In genomic region chrX:11334165-11334564, GRCh38 we compare ENCODE assay signal across 1 cellular context.
TF ChIP-seq lines count a peak whose summit lies in the region.

No MANE protein-coding gene starts in this region.

TF ChIP-seq in K562, 482 proteins besides CTCF, POLR2A, EP300 and RAD21 (continued from another document):
- TF ChIP-seq, protein P1, sequence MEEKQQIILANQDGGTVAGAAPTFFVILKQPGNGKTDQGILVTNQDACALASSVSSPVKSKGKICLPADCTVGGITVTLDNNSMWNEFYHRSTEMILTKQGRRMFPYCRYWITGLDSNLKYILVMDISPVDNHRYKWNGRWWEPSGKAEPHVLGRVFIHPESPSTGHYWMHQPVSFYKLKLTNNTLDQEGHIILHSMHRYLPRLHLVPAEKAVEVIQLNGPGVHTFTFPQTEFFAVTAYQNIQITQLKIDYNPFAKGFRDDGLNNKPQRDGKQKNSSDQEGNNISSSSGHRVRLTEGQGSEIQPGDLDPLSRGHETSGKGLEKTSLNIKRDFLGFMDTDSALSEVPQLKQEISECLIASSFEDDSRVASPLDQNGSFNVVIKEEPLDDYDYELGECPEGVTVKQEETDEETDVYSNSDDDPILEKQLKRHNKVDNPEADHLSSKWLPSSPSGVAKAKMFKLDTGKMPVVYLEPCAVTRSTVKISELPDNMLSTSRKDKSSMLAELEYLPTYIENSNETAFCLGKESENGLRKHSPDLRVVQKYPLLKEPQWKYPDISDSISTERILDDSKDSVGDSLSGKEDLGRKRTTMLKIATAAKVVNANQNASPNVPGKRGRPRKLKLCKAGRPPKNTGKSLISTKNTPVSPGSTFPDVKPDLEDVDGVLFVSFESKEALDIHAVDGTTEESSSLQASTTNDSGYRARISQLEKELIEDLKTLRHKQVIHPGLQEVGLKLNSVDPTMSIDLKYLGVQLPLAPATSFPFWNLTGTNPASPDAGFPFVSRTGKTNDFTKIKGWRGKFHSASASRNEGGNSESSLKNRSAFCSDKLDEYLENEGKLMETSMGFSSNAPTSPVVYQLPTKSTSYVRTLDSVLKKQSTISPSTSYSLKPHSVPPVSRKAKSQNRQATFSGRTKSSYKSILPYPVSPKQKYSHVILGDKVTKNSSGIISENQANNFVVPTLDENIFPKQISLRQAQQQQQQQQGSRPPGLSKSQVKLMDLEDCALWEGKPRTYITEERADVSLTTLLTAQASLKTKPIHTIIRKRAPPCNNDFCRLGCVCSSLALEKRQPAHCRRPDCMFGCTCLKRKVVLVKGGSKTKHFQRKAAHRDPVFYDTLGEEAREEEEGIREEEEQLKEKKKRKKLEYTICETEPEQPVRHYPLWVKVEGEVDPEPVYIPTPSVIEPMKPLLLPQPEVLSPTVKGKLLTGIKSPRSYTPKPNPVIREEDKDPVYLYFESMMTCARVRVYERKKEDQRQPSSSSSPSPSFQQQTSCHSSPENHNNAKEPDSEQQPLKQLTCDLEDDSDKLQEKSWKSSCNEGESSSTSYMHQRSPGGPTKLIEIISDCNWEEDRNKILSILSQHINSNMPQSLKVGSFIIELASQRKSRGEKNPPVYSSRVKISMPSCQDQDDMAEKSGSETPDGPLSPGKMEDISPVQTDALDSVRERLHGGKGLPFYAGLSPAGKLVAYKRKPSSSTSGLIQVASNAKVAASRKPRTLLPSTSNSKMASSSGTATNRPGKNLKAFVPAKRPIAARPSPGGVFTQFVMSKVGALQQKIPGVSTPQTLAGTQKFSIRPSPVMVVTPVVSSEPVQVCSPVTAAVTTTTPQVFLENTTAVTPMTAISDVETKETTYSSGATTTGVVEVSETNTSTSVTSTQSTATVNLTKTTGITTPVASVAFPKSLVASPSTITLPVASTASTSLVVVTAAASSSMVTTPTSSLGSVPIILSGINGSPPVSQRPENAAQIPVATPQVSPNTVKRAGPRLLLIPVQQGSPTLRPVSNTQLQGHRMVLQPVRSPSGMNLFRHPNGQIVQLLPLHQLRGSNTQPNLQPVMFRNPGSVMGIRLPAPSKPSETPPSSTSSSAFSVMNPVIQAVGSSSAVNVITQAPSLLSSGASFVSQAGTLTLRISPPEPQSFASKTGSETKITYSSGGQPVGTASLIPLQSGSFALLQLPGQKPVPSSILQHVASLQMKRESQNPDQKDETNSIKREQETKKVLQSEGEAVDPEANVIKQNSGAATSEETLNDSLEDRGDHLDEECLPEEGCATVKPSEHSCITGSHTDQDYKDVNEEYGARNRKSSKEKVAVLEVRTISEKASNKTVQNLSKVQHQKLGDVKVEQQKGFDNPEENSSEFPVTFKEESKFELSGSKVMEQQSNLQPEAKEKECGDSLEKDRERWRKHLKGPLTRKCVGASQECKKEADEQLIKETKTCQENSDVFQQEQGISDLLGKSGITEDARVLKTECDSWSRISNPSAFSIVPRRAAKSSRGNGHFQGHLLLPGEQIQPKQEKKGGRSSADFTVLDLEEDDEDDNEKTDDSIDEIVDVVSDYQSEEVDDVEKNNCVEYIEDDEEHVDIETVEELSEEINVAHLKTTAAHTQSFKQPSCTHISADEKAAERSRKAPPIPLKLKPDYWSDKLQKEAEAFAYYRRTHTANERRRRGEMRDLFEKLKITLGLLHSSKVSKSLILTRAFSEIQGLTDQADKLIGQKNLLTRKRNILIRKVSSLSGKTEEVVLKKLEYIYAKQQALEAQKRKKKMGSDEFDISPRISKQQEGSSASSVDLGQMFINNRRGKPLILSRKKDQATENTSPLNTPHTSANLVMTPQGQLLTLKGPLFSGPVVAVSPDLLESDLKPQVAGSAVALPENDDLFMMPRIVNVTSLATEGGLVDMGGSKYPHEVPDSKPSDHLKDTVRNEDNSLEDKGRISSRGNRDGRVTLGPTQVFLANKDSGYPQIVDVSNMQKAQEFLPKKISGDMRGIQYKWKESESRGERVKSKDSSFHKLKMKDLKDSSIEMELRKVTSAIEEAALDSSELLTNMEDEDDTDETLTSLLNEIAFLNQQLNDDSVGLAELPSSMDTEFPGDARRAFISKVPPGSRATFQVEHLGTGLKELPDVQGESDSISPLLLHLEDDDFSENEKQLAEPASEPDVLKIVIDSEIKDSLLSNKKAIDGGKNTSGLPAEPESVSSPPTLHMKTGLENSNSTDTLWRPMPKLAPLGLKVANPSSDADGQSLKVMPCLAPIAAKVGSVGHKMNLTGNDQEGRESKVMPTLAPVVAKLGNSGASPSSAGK (IDR thresholded peaks at IDR 0.05), result peak; percentile 68
- peak; percentile 44; the same call in 1 of the 2 replicates for TF ChIP-seq HMBOX1 (IDR thresholded peaks at IDR 0.05)
- TF ChIP-seq, protein P2, sequence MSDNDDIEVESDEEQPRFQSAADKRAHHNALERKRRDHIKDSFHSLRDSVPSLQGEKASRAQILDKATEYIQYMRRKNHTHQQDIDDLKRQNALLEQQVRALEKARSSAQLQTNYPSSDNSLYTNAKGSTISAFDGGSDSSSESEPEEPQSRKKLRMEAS (CRISPR knock-in tag; IDR thresholded peaks at IDR 0.05), result 0 out of 2 replicates have a peak, but pooled peaks have one; percentile 29
- TF ChIP-seq L3MBTL2 (IDR thresholded peaks at IDR 0.05), result peak; percentile 85
- no peak for TF ChIP-seq TAL1 (IDR thresholded peaks at IDR 0.05)
TF ChIP-seq in K562: peak in this region for 6.
